10 cellular contexts compared by ENCODE assay signal in the genomic region with DNA sequence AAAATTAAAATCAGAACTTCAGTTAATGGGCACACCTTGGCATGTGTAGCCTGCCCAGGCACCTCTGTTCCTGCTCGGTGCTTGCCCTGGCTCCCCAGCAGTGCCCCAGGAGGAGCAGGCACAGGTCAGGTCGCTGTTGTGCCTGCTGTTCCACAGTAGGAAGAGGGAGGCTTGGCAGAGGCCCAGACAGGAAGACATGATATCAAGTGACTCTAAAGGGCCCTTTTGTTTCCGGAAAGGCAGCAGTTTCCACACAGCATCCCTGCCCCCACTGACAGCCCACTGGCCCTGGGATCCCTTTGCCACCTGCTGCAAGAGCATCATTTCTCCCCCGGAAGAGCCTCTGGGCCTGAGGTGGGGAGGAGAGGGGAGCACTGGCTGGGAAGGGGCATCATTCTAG. TPM values are rescaled to one million over a fixed set of nuclear protein-coding genes. Genes with fewer than 3 reads are reported as not detected.
DNase-seq lines count a peak whose midpoint lies in the region; ATAC-seq and TF ChIP-seq lines count a peak whose summit lies in the region.
"Had no signal": no experiment of that assay in that cellular context is flagged by ENCODE, and none has a peak within 500 bp of the region (broad histone marks: within the 10 kb centered on the region; RNA-seq: fewer than 3 reads in every experiment).

No MANE protein-coding gene starts in this region.

- H3K14ac ChIP-seq in mesenchymal stem cell (ENCODE audit: low read length in 2 of 2) = no peak overlapping the region

- no peak overlapping the region for H2BK5ac ChIP-seq in mesenchymal stem cell (ENCODE audit: low read depth, low read length, poor library complexity, severe bottlenecking)

- H4K8ac ChIP-seq in mesenchymal stem cell (ENCODE audit: low read length) = no peak overlapping the region

- H3K4ac ChIP-seq in mesenchymal stem cell (ENCODE audit: low read depth in 1 of 2, low read length in 2 of 2) = peak overlapping the region in 1 of 2 experiments; percentile 25

- no peaks in the 10 kb centered on the region; a peak in 1 of 22 replicates for H3K27me3 ChIP-seq in BLaER1 treated with 17β-estradiol and CSF1 and Interleukin-3, amounts not matched to agents 10 nM and 100 nM
- H3K27me3 ChIP-seq in MM.1S (replicated peaks; ENCODE audit: insufficient read depth, low read length) (no peaks in the 10 kb centered on the region), mesenchymal stem cell (ENCODE audit: control insufficient read depth in 1 of 2, insufficient read depth in 1 of 2, low read length in 2 of 2) (peaks cover 7 to 28% of the 10 kb centered on the region in 2 experiments)

- DNase-seq in MM.1S (no peak), SK-MEL-5 (ENCODE audit: low read depth, low spot score) (peak; percentile 76), left kidney (ENCODE audit: low read depth, low spot score) (peak; percentile 68), mesenchymal stem cell (no peak), T-helper 9 cell (no peak), A172 (ENCODE audit: low spot score) (no peak)
- DNase-seq: activated T-cell treated with anti-CD3 and anti-CD28 coated beads, Interleukin-2, amount 50 U/mL, for 24 hours had no signal

- H4K20me1 ChIP-seq in BLaER1 treated with 17β-estradiol and CSF1 and Interleukin-3, amounts not matched to agents 10 nM and 100 nM = no peaks in the 10 kb centered on the region
- H4K20me1 ChIP-seq in MM.1S (ENCODE audit: insufficient read depth, low read length) = no peaks in the 10 kb centered on the region

- no peak overlapping the region for H3K18ac ChIP-seq in mesenchymal stem cell (ENCODE audit: low read depth in 1 of 2, low read length in 2 of 2)

- in situ Hi-C loops in SK-MEL-5 (cut with HindIII; ENCODE audit: low pct_unique_long_range_greater_than_20kb, low sequenced_read_pairs) = no loop called here

- H3K4me1 ChIP-seq in BLaER1 treated with 17β-estradiol and CSF1 and Interleukin-3, amounts not matched to agents 10 nM and 100 nM = peaks cover 28 to 91% (median 66%) of the 10 kb centered on the region in 10 experiments
- H3K4me1 ChIP-seq in MM.1S (ENCODE audit: low read length) = peaks cover 48% of the 10 kb centered on the region
- H3K4me1 ChIP-seq in mesenchymal stem cell (ENCODE audit: control insufficient read depth, insufficient read depth, low read depth, low read length) = peaks cover 23% of the 10 kb centered on the region

- H2BK120ac ChIP-seq in mesenchymal stem cell (ENCODE audit: low read depth, low read length) = no peak overlapping the region

- ATAC-seq in HG02852 (IDR thresholded peaks at IDR 0.05; ENCODE audit: unreplicated experiment) = no peak

- H3K9me2 ChIP-seq in MM.1S (replicated peaks; ENCODE audit: insufficient read depth, low read length) = no peaks in the 10 kb centered on the region

- H3K23ac ChIP-seq in mesenchymal stem cell (ENCODE audit: low read length in 2 of 2) = no peak overlapping the region

- no peaks in the 10 kb centered on the region for H3K79me2 ChIP-seq in MM.1S (ENCODE audit: low read length)

- no peak overlapping the region for H2AK5ac ChIP-seq in mesenchymal stem cell (ENCODE audit: low read length, severe bottlenecking)

- H3K4me3 ChIP-seq in BLaER1 treated with 17β-estradiol and CSF1 and Interleukin-3, amounts not matched to agents 10 nM and 100 nM = no peak overlapping the region
- no peak overlapping the region for H3K4me3 ChIP-seq in MM.1S (ENCODE audit: low read length)
- no peak overlapping the region for H3K4me3 ChIP-seq in mesenchymal stem cell (ENCODE audit: insufficient read depth in 1 of 2, low read depth in 1 of 2, low read length in 2 of 2)

- no peak overlapping the region for H4K91ac ChIP-seq in mesenchymal stem cell (ENCODE audit: low read length)

- no peaks in the 10 kb centered on the region for H3K9me3 ChIP-seq in BLaER1 treated with 17β-estradiol and CSF1 and Interleukin-3, amounts not matched to agents 10 nM and 100 nM (replicated peaks in 1 of 11)
- H3K9me3 ChIP-seq in MM.1S (replicated peaks; ENCODE audit: insufficient read depth, low read length) = no peaks in the 10 kb centered on the region
- H3K9me3 ChIP-seq in mesenchymal stem cell (ENCODE audit: control insufficient read depth, low read length) = no peaks in the 10 kb centered on the region

- no peak overlapping the region for H2BK12ac ChIP-seq in mesenchymal stem cell (ENCODE audit: low read length in 2 of 2)

- H2BK15ac ChIP-seq in mesenchymal stem cell (ENCODE audit: low read depth, poor library complexity, severe bottlenecking) = no peak overlapping the region

- H3K4me2 ChIP-seq in BLaER1 treated with 17β-estradiol and CSF1 and Interleukin-3, amounts not matched to agents 10 nM and 100 nM = peak overlapping the region; percentile 54 to 84 (median 75)
- H3K4me2 ChIP-seq in MM.1S (ENCODE audit: low read depth, low read length) (no peak overlapping the region), mesenchymal stem cell (ENCODE audit: low read length, poor library complexity, severe bottlenecking) (no peak overlapping the region)

- H3K27ac ChIP-seq in BLaER1 treated with 17β-estradiol and CSF1 and Interleukin-3, amounts not matched to agents 10 nM and 100 nM = peak overlapping the region in 9 of 11 experiments; percentile 5 to 64 (median 54); a peak in 15 of 22 replicates
- no peak overlapping the region for H3K27ac ChIP-seq in MM.1S (ENCODE audit: low read length)
- H3K27ac ChIP-seq in mesenchymal stem cell (ENCODE audit: low read length, poor library complexity, severe bottlenecking) = no peak overlapping the region
- H3K27ac ChIP-seq: HL-60 had no signal

- peak overlapping the region in 3 of 11 experiments; percentile 17 to 36 (median 20); a peak in 2 of 22 replicates for H3K9ac ChIP-seq in BLaER1 treated with 17β-estradiol and CSF1 and Interleukin-3, amounts not matched to agents 10 nM and 100 nM
- H3K9ac ChIP-seq in MM.1S (ENCODE audit: low read length) = no peak overlapping the region
- no peak overlapping the region for H3K9ac ChIP-seq in mesenchymal stem cell (ENCODE audit: low read length)

- 47% methylated on average over 2 of the region's 4 CpGs for WGBS in mesenchymal stem cell

- peaks cover 6% of the 10 kb centered on the region; the same call in 1 of the 2 replicates for H3F3A ChIP-seq in MM.1S (ENCODE audit: insufficient read depth, low read length)

- no peaks in the 10 kb centered on the region for H3K79me1 ChIP-seq in mesenchymal stem cell (replicated peaks; ENCODE audit: low read length, poor library complexity, severe bottlenecking)

- no peaks in the 10 kb centered on the region for H3K36me3 ChIP-seq in BLaER1 treated with 17β-estradiol and CSF1 and Interleukin-3, amounts not matched to agents 10 nM and 100 nM
- H3K36me3 ChIP-seq in MM.1S (replicated peaks; ENCODE audit: insufficient read depth, low read length) = no peaks in the 10 kb centered on the region
- H3K36me3 ChIP-seq in mesenchymal stem cell (ENCODE audit: control insufficient read depth in 1 of 2, insufficient read depth in 2 of 2, low read depth in 1 of 2, low read length in 2 of 2) = no peaks in the 10 kb centered on the region

- H2AFZ ChIP-seq in MM.1S (ENCODE audit: low read length) = 0 out of 2 replicates have a peak overlapping the region, but pooled peaks have one; percentile 37
- no peak overlapping the region for H2AFZ ChIP-seq in mesenchymal stem cell (ENCODE audit: low read depth, low read length)

- no peak for TF ChIP-seq CTCF in MM.1S (IDR thresholded peaks at IDR 0.05; ENCODE audit: low read length)

RNA-seq across cellular contexts. Expression of a gene that starts 40.5 kb away (rescaled TPM):
- 42.3 and 49.0 TPM in 2 replicates for total RNA-seq in SK-MEL-5 (2014; rRNA removed; shearing (Covaris generic))
- 26.1 and 26.9 TPM in 2 replicates for polyA plus RNA-seq in SK-MEL-5 (2015; cell fraction: cytosol; rRNA removed)
- 40.7 and 50.5 TPM in 2 replicates for polyA plus RNA-seq in SK-MEL-5 (2015; cell fraction: nucleus; rRNA removed)
- 194 TPM for polyA plus RNA-seq in mesenchymal stem cell (2013, experiment 1 of 2)
- polyA plus RNA-seq in mesenchymal stem cell (2013, experiment 2 of 2) = 184 TPM
- 3.1 and 4.5 TPM in 2 replicates for total RNA-seq in A172 (2014; rRNA removed; shearing (Covaris generic))

Comparison
In these comparisons a context has a peak if more than half of its experiments do, and no peak if none do; other contexts are left out.
1. H3K27ac ChIP-seq: peak in BLaER1 treated with 17β-estradiol and CSF1 and Interleukin-3, amounts not matched to agents 10 nM and 100 nM (9 of 11); none in MM.1S (single experiment) and mesenchymal stem cell (single experiment).
2. H3K4me2 ChIP-seq: peak in BLaER1 treated with 17β-estradiol and CSF1 and Interleukin-3, amounts not matched to agents 10 nM and 100 nM (11 of 11); none in MM.1S (single experiment) and mesenchymal stem cell (single experiment).
3. DNase-seq: peak in SK-MEL-5 (single experiment) and left kidney (single experiment); none in MM.1S (single experiment), mesenchymal stem cell (single experiment), T-helper 9 cell (single experiment) and A172 (single experiment).